19 cellular contexts compared by ENCODE assay signal in the genomic region with DNA sequence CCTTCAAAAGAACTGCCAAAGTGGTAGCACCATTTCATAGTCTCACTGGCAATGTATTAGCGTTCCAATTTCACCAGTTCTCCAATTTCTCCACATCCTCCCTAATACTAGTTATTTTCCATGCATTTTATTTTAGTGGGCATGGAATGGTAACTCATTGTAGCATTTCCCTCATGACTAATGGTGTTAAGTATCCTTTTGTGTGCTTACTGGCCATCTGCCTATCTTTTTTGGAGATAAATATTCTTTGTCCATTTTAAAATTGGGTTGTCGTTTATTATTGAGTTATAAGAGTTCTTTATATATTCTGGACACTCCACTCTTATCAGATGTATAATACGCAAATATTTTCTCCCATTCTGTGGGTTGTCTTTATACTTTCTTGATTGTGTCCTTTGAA.
DNase-seq lines count a peak whose midpoint lies in the region; ATAC-seq, FAIRE-seq and TF ChIP-seq lines count a peak whose summit lies in the region.
"Had no signal": no experiment of that assay in that cellular context is flagged by ENCODE, and none has a peak within 500 bp of the region (broad histone marks: within the 10 kb centered on the region; RNA-seq: fewer than 3 reads in every experiment).

No MANE protein-coding gene starts in this region.

- ATAC-seq in PC-3: peak; percentile 36; the same call in 1 of the 2 replicates
- ATAC-seq in GM21737 (IDR thresholded peaks at IDR 0.05; ENCODE audit: unreplicated experiment): no peak
- ATAC-seq in HG02678 (IDR thresholded peaks at IDR 0.05; ENCODE audit: unreplicated experiment): no peak
- ATAC-seq: HCT116 had no signal

- H3K4me1 ChIP-seq in PC-3 (ENCODE audit: insufficient read depth, low read length): peaks cover 31% of the 10 kb centered on the region
- H3K4me1 ChIP-seq: BLaER1 had no signal

- no peak for FAIRE-seq in bronchial epithelial cell (lab: Jason Lieb, UNC)
- FAIRE-seq: HTR-8/SVneo had no signal

- no peaks in the 10 kb centered on the region for H3K36me3 ChIP-seq in PC-3 (ENCODE audit: low read depth, low read length)
- no peaks in the 10 kb centered on the region for H3K36me3 ChIP-seq in bronchial epithelial cell (ENCODE audit: control insufficient read depth, insufficient read depth, low read length)

- no peak overlapping the region for H3K27ac ChIP-seq in PC-3 (ENCODE audit: low read length)
- H3K27ac ChIP-seq: BLaER1 had no signal

- H3K9me3 ChIP-seq in PC-3 (ENCODE audit: low read length): no peaks in the 10 kb centered on the region
- H3K9me3 ChIP-seq: BLaER1 had no signal

- DNase-seq in LHCN-M2 (ENCODE audit: low read depth): peak; percentile 35
- peak; percentile 61 for DNase-seq in PC-3
- DNase-seq in bronchial epithelial cell (ENCODE audit: low read depth): peak; percentile 20
- DNase-seq in fibroblast of the aortic adventitia (ENCODE audit: low read depth): peak; percentile 40
- DNase-seq in occipital lobe (lab: John Stamatoyannopoulos, UW): no peak
- no peak for DNase-seq in DMS79 treated with DMSO at 0.1 percent for 48 hours (lab: John Stamatoyannopoulos, UW)
- DNase-seq: 8988T; CD4-positive, alpha-beta memory T cell; DMS153; DMS79; GF-D8; GOT3; H7; IMR-90 had no signal

- peak overlapping the region; percentile 2; the same call in 1 of the 2 replicates for H3K4me2 ChIP-seq in PC-3 (ENCODE audit: low read length)
- H3K4me2 ChIP-seq: BLaER1 had no signal

- POLR2A ChIA-PET in PC-3 (lab: Charles Lee; ENCODE audit: unreplicated experiment): no interaction called here

- H3F3A ChIP-seq in PC-3 (ENCODE audit: low read length, unreplicated experiment): no peaks in the 10 kb centered on the region

- no peak overlapping the region for H3K9ac ChIP-seq in PC-3 (ENCODE audit: low read length)
- H3K9ac ChIP-seq: BLaER1 had no signal

- no peak overlapping the region for H2AFZ ChIP-seq in PC-3 (ENCODE audit: low read length)

- no peaks in the 10 kb centered on the region for H3K79me2 ChIP-seq in PC-3 (ENCODE audit: low read length)

- CTCF ChIA-PET in PC-3 (lab: Charles Lee): no interaction called here

- no peaks in the 10 kb centered on the region for H3K27me3 ChIP-seq in PC-3 (ENCODE audit: low read length)
- no peaks in the 10 kb centered on the region for H3K27me3 ChIP-seq in bronchial epithelial cell (ENCODE audit: control insufficient read depth, insufficient read depth, low read length)
- H3K27me3 ChIP-seq: BLaER1 had no signal

- no peak overlapping the region for H3K4me3 ChIP-seq in PC-3 (ENCODE audit: low read length)
- H3K4me3 ChIP-seq in bronchial epithelial cell (ENCODE audit: low read depth, low read length): no peak overlapping the region
- H3K4me3 ChIP-seq in fibroblast of the aortic adventitia (ENCODE audit: low read depth, low read length): no peak overlapping the region
- H3K4me3 ChIP-seq: BLaER1 had no signal

- intact Hi-C loops in PC-3 (cut with micrococcal nuclease): no loop called here

- no peaks in the 10 kb centered on the region for H3K9me2 ChIP-seq in PC-3 (replicated peaks; ENCODE audit: low read length)

- no peaks in the 10 kb centered on the region for H4K20me1 ChIP-seq in PC-3 (ENCODE audit: low read length)
- H4K20me1 ChIP-seq: BLaER1 had no signal

- no TSS peak for BruUV-seq in PC-3 (replicated peaks; lab: Mats Ljungman, UMichigan)

- no peak for TF ChIP-seq CTCF in PC-3 (conservative IDR thresholded peaks at IDR 0.05; ENCODE audit: low read depth, low read length)
- TF ChIP-seq CTCF in bronchial epithelial cell (IDR thresholded peaks at IDR 0.05; ENCODE audit: insufficient read depth, low read length, severe bottlenecking): no peak
- TF ChIP-seq CTCF in fibroblast of the aortic adventitia (IDR thresholded peaks at IDR 0.05; ENCODE audit: insufficient read depth, low read length): no peak

Comparison
In these comparisons a context has a peak if more than half of its experiments do, and no peak if none do; other contexts are left out.
1. DNase-seq: peak in LHCN-M2 (single experiment), PC-3 (single experiment), bronchial epithelial cell (single experiment) and fibroblast of the aortic adventitia (single experiment); none in occipital lobe (single experiment) and DMS79 treated with DMSO at 0.1 percent for 48 hours (single experiment).